ENCODE assay signal across 1 cellular context in the genomic region with DNA sequence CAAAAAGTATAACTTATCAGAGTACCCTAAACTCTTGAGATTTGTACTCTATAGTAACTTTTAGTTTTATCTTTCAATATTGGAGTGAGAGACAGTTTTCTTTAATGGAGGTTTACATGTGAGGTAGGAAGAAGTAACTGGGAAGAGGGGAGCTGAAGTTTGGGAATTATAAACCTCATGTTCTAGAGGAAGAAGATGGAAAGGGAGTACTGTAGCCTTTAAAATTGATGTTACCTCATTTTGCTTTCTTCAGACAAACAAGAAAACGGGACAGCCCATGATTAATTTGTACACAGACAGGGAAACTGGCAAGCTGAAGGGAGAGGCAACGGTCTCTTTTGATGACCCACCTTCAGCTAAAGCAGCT.
TF ChIP-seq lines count a peak whose summit lies in the region.

No MANE protein-coding gene starts in this region.

TF ChIP-seq in endothelial cell of umbilical vein, 7 proteins besides CTCF, POLR2A, EP300 and RAD21:
- TF ChIP-seq MAX (IDR thresholded peaks at IDR 0.05; ENCODE audit: insufficient read depth, insufficient read length) (no peak), FOS (IDR thresholded peaks at IDR 0.05; ENCODE audit: borderline replicate concordance, insufficient read depth, low read length) (no peak), MYC (IDR thresholded peaks at IDR 0.05; ENCODE audit: low read depth, low read length) (no peak), EZH2 (IDR thresholded peaks at IDR 0.05; ENCODE audit: borderline replicate concordance, low read depth, low read length, severe bottlenecking) (no peak), GATA2 (IDR thresholded peaks at IDR 0.05; ENCODE audit: insufficient read depth, insufficient read length, low read depth, low read length) (no peak), POLR2AphosphoS5 (IDR thresholded peaks at IDR 0.05; ENCODE audit: insufficient read depth, low read depth, low read length) (no peak), JUN (IDR thresholded peaks at IDR 0.05; ENCODE audit: borderline replicate concordance, insufficient read depth, insufficient read length, low read depth) (no peak)
